In the genomic region with DNA sequence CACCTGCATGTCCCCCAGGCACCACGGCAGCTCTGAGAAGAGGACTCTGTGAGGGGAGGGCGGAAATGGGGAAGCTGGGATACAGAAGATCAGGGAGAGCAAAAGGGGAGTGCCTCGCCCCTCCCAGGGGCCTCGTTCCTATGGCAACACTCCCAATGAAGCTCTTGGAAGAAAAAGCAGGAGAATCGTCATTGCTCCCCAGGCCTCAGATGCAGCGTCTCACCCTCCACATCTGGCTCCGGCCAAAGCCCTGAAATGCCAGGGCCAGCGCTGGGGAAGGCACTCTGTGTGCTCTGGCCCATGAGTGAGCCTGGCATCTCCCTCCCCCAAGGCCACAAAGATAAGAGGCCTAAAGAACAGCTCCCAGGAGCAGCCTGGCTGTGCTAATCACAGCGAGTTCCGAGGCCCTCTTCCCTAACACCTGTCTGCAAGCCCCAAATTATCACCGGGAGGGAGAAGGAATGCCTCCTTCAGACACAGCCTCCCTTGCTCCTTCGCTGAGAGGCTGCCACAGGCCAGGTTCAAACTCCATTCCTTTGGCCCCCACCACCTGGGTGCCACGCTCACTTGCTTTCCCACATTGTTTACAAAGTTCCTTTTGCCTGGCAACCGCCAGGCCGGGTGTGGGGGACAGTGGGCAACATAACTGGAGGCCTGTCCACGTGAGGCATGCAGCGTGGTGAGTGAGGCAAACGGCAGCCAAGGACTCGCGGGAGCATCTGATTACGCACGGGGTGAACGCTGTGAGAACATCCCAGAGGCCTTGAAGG, we compare ENCODE assay signal across 9 cellular contexts. TPM values are rescaled to one million over a fixed set of nuclear protein-coding genes. Genes with fewer than 3 reads are reported as not detected.
A peak's percentile ranks its signal among the peaks of the same experiment; 100 is the strongest.
DNase-seq lines count a peak whose midpoint lies in the region; ATAC-seq, FAIRE-seq and TF ChIP-seq lines count a peak whose summit lies in the region.
"Had no signal": no experiment of that assay in that cellular context is flagged by ENCODE, and none has a peak within 500 bp of the region (broad histone marks: within the 10 kb centered on the region; RNA-seq: fewer than 3 reads in every experiment).

No MANE protein-coding gene starts in this region.

- peak overlapping the region; percentile 81 for H3K9ac ChIP-seq in skeletal muscle satellite cell (ENCODE audit: low read depth, low read length)

- peaks cover 28% of the 10 kb centered on the region for H3K36me3 ChIP-seq in skeletal muscle satellite cell (ENCODE audit: insufficient read depth, low read length)

- no peak for TF ChIP-seq CTCF in astrocyte of the cerebellum (IDR thresholded peaks at IDR 0.05; ENCODE audit: low read depth, low read length, missing control alignments)

- peak overlapping the region; percentile 75 for H3K4me2 ChIP-seq in skeletal muscle satellite cell (ENCODE audit: low read length)

- in situ Hi-C loops in ACHN (cut with HindIII; ENCODE audit: low pct_ligation_motif_present, low pct_unique_long_range_greater_than_20kb, low sequenced_read_pairs): no loop called here
- in situ Hi-C loops in astrocyte of the cerebellum (cut with HindIII; ENCODE audit: low sequenced_read_pairs): no loop called here

- TF ChIP-seq POLR2A in H54 (IDR thresholded peaks at IDR 0.05; ENCODE audit: low read depth, low read length): no peak

- H3K4me3 ChIP-seq in astrocyte of the cerebellum (ENCODE audit: low read depth, low read length) (no peak overlapping the region), skeletal muscle satellite cell (ENCODE audit: low read length) (peak overlapping the region; percentile 54)

- peak; percentile 10 for DNase-seq in ACHN
- no peak for DNase-seq in HTR-8/SVneo (ENCODE audit: insufficient read length, low spot score)
- peak; percentile 64 for DNase-seq in astrocyte of the cerebellum (ENCODE audit: low read depth)
- DNase-seq in iris pigment epithelial cell (ENCODE audit: low read depth): peak; percentile 97
- no peak for DNase-seq in central memory CD4-positive, alpha-beta T cell
- DNase-seq in H54 (ENCODE audit: insufficient read length, low spot score): no peak

- FAIRE-seq in HTR-8/SVneo (lab: Jason Lieb, UNC) (peak; percentile 42), H54 (lab: Jason Lieb, UNC) (no peak)
- FAIRE-seq: colon had no signal

- peaks cover 24% of the 10 kb centered on the region for H3K4me1 ChIP-seq in skeletal muscle satellite cell (ENCODE audit: control insufficient read depth, insufficient read depth, low read length)

- ATAC-seq in GM21447 (IDR thresholded peaks at IDR 0.05; ENCODE audit: unreplicated experiment): no peak

- no peaks in the 10 kb centered on the region for H3K27me3 ChIP-seq in skeletal muscle satellite cell (ENCODE audit: control insufficient read depth, insufficient read depth, low read length)

- no peaks in the 10 kb centered on the region for H3K9me3 ChIP-seq in skeletal muscle satellite cell (replicated peaks; ENCODE audit: low read length)

RNA-seq across cellular contexts. Expression of gene ECE1, which starts 27.8 kb away (rescaled TPM):
- 40.4 and 63.6 TPM in 2 replicates for total RNA-seq in skeletal muscle satellite cell (2012; rRNA removed)

Comparison
In these comparisons a context has a peak if more than half of its experiments do, and no peak if none do; other contexts are left out.
1. DNase-seq: peak in ACHN (single experiment), astrocyte of the cerebellum (single experiment) and iris pigment epithelial cell (single experiment); none in HTR-8/SVneo (single experiment), central memory CD4-positive, alpha-beta T cell (single experiment) and H54 (single experiment).